8 cellular contexts compared by ENCODE assay signal in genomic region chr3:44712455-44713075, GRCh38. TPM values are rescaled to one million over a fixed set of nuclear protein-coding genes. Genes with fewer than 3 reads are reported as not detected.
DNase-seq lines count a peak whose midpoint lies in the region; ATAC-seq and TF ChIP-seq lines count a peak whose summit lies in the region.

Gene ZNF502 (plus strand): TSS chr3:44712660. CDS start chr3:44720262, 7,602 bp downstream.

- H3K27me3 ChIP-seq in NT2/D1 (ENCODE audit: insufficient read depth, insufficient read length): no peaks in the 10 kb centered on the region
- H3K27me3 ChIP-seq in naive thymus-derived CD4-positive, alpha-beta T cell (ENCODE audit: control insufficient read depth in 2 of 2, insufficient read depth in 2 of 2, low read length in 2 of 2): no peaks in the 10 kb centered on the region

- peak within 1 kb of the TSS; percentile 85 for H3K4me3 ChIP-seq in NT2/D1 (ENCODE audit: insufficient read length, low read depth)
- peak within 1 kb of the TSS; percentile 65 for H3K4me3 ChIP-seq in naive thymus-derived CD4-positive, alpha-beta T cell (ENCODE audit: low read length)

- H3K27ac ChIP-seq in naive thymus-derived CD4-positive, alpha-beta T cell (ENCODE audit: low read depth, low read length): peak within 1 kb of the TSS; percentile 44

- peaks cover 18 to 55% (median 33%) of the 10 kb centered on the region in 5 donors for H3K36me3 Mint-ChIP-seq in naive thymus-derived CD4-positive, alpha-beta T cell
- peaks cover 11% of the 10 kb centered on the region for H3K36me3 Mint-ChIP-seq in stimulated activated effector memory CD8-positive, alpha-beta T cell treated with anti-CD3 and anti-CD28 coated beads, Interleukin-12 subunit alpha, Interleukin-12 subunit beta, amount 100 ng/mL, for 72 hours
- no peaks in the 10 kb centered on the region for H3K36me3 Mint-ChIP-seq in mesothelial cell of epicardium

- ATAC-seq in naive thymus-derived CD4-positive, alpha-beta T cell: peak; percentile 81
- ATAC-seq in stimulated activated effector memory CD8-positive, alpha-beta T cell treated with anti-CD3 and anti-CD28 coated beads, Interleukin-12 subunit alpha, Interleukin-12 subunit beta, amount 100 ng/mL, for 72 hours: peak; percentile 91
- ATAC-seq in HG02623 (IDR thresholded peaks at IDR 0.05; ENCODE audit: unreplicated experiment): no peak

- TF ChIP-seq CTCF in GM20000 (IDR thresholded peaks at IDR 0.05; ENCODE audit: extremely low read depth, missing control alignments): no peak
- TF ChIP-seq CTCF in mesothelial cell of epicardium (IDR thresholded peaks at IDR 0.05; ENCODE audit: unreplicated experiment): no peak

- CTCF ChIA-PET in naive thymus-derived CD4-positive, alpha-beta T cell (lab: Charles Lee): interaction anchor here (0.7 kb wide), 1 partner anchor 13 kb away, joined by 3 read pairs; no protein-coding TSS in a partner anchor

- peak; percentile 47 for DNase-seq in GM20000 (ENCODE audit: low spot score)
- DNase-seq in NT2/D1 (ENCODE audit: low read depth, low spot score): peak; percentile 86
- peak; percentile 85 for DNase-seq in activated effector memory CD4-positive, alpha-beta T cell treated with anti-CD3 and anti-CD28 coated beads, Interleukin-2, amount 50 U/mL, for 16 hours
- DNase-seq in fibroblast of peridontal ligament (ENCODE audit: extremely low read depth): peak; percentile 91
- DNase-seq in naive thymus-derived CD4-positive, alpha-beta T cell: peak; percentile 20 to 60 (median 33)
- peak; percentile 31 to 59 for DNase-seq in stimulated activated effector memory CD8-positive, alpha-beta T cell treated with anti-CD3 and anti-CD28 coated beads, Interleukin-12 subunit alpha, Interleukin-12 subunit beta, amount 100 ng/mL, for 72 hours (ENCODE audit: low spot score in 2 of 2)
- no peak for DNase-seq in mesothelial cell of epicardium (ENCODE audit: low spot score in 2 of 2, unreplicated experiment in 2 of 2)

- H3K27me3 Mint-ChIP-seq in naive thymus-derived CD4-positive, alpha-beta T cell: peaks cover 0 to 35% (median 16%) of the 10 kb centered on the region in 5 donors
- H3K27me3 Mint-ChIP-seq in mesothelial cell of epicardium (ENCODE audit: low read depth): peaks cover 2% of the 10 kb centered on the region

- H3K36me3 ChIP-seq in NT2/D1 (ENCODE audit: insufficient read depth, insufficient read length, low read length): peaks cover 8% of the 10 kb centered on the region
- peaks cover 0 to 6% (median 0%) of the 10 kb centered on the region in 3 experiments for H3K36me3 ChIP-seq in naive thymus-derived CD4-positive, alpha-beta T cell (ENCODE audit: control insufficient read depth in 2 of 3, insufficient read depth in 3 of 3, low read length in 3 of 3)

- H3K4me1 ChIP-seq in NT2/D1 (ENCODE audit: insufficient read depth, insufficient read length): no peaks in the 10 kb centered on the region
- no peaks in the 10 kb centered on the region for H3K4me1 ChIP-seq in naive thymus-derived CD4-positive, alpha-beta T cell (ENCODE audit: control insufficient read depth in 2 of 2, insufficient read depth in 2 of 2, low read length in 2 of 2)

- peaks cover 55% of the 10 kb centered on the region for H3K9me3 ChIP-seq in NT2/D1 (ENCODE audit: insufficient read depth, low read length)
- peaks cover 0 to 27% (median 8%) of the 10 kb centered on the region in 3 experiments for H3K9me3 ChIP-seq in naive thymus-derived CD4-positive, alpha-beta T cell (ENCODE audit: control insufficient read depth in 2 of 3, low read length in 3 of 3)

- intact Hi-C loops in naive thymus-derived CD4-positive, alpha-beta T cell (cut with micrococcal nuclease): loop anchor here in 1 of 2 donors (1.0 to 5.0 kb wide), 4 partner anchors 17 to 235 kb away; partner anchors contain the start of genes KIAA1143, KIF15, ZNF445 and ZNF501

- POLR2A ChIA-PET in naive thymus-derived CD4-positive, alpha-beta T cell (lab: Charles Lee): interaction anchor here (1.0 kb wide), 1 partner anchor 48 kb away, joined by 3 read pairs; no protein-coding TSS in a partner anchor

- peak within 1 kb of the TSS; percentile 85 for H3K9ac ChIP-seq in NT2/D1 (ENCODE audit: insufficient read length, low read depth)

- H3K4me3 Mint-ChIP-seq in naive thymus-derived CD4-positive, alpha-beta T cell: peak within 1 kb of the TSS; percentile 49 to 96 (median 91)
- peak within 1 kb of the TSS; percentile 93 for H3K4me3 Mint-ChIP-seq in stimulated activated effector memory CD8-positive, alpha-beta T cell treated with anti-CD3 and anti-CD28 coated beads, Interleukin-12 subunit alpha, Interleukin-12 subunit beta, amount 100 ng/mL, for 72 hours
- no peak within 1 kb of the TSS for H3K4me3 Mint-ChIP-seq in mesothelial cell of epicardium

- H3K4me1 Mint-ChIP-seq in naive thymus-derived CD4-positive, alpha-beta T cell: peaks cover 4 to 25% (median 16%) of the 10 kb centered on the region in 7 donors
- peaks cover 15% of the 10 kb centered on the region for H3K4me1 Mint-ChIP-seq in stimulated activated effector memory CD8-positive, alpha-beta T cell treated with anti-CD3 and anti-CD28 coated beads, Interleukin-12 subunit alpha, Interleukin-12 subunit beta, amount 100 ng/mL, for 72 hours
- H3K4me1 Mint-ChIP-seq in mesothelial cell of epicardium: no peaks in the 10 kb centered on the region

- H3K27ac Mint-ChIP-seq in naive thymus-derived CD4-positive, alpha-beta T cell: peak within 1 kb of the TSS; percentile 4 to 85 (median 75)
- peak within 1 kb of the TSS; percentile 88 for H3K27ac Mint-ChIP-seq in stimulated activated effector memory CD8-positive, alpha-beta T cell treated with anti-CD3 and anti-CD28 coated beads, Interleukin-12 subunit alpha, Interleukin-12 subunit beta, amount 100 ng/mL, for 72 hours
- H3K27ac Mint-ChIP-seq in mesothelial cell of epicardium: no peak within 1 kb of the TSS

- peaks cover 15 to 98% (median 61%) of the 10 kb centered on the region in 11 donors for H3K9me3 Mint-ChIP-seq in naive thymus-derived CD4-positive, alpha-beta T cell
- H3K9me3 Mint-ChIP-seq in stimulated activated effector memory CD8-positive, alpha-beta T cell treated with anti-CD3 and anti-CD28 coated beads, Interleukin-12 subunit alpha, Interleukin-12 subunit beta, amount 100 ng/mL, for 72 hours: peaks cover 16% of the 10 kb centered on the region
- peaks cover 51% of the 10 kb centered on the region for H3K9me3 Mint-ChIP-seq in mesothelial cell of epicardium

RNA-seq across cellular contexts. Expression of gene ZNF502, which starts in this region (rescaled TPM):
- total RNA-seq in naive thymus-derived CD4-positive, alpha-beta T cell: 1 to 10 TPM; 1.1 to 6.1 (median 4.1) TPM
- polyA plus RNA-seq in naive thymus-derived CD4-positive, alpha-beta T cell: 1 to 10 TPM; 5.0 to 5.9 TPM
- total RNA-seq in mesothelial cell of epicardium: not detected in 3 replicates

Comparison
In these comparisons a context has a peak if more than half of its experiments do, and no peak if none do; other contexts are left out.
1. DNase-seq: peak in GM20000 (single experiment), NT2/D1 (single experiment), activated effector memory CD4-positive, alpha-beta T cell treated with anti-CD3 and anti-CD28 coated beads, Interleukin-2, amount 50 U/mL, for 16 hours (single experiment), fibroblast of peridontal ligament (single experiment), naive thymus-derived CD4-positive, alpha-beta T cell (9 of 9) and stimulated activated effector memory CD8-positive, alpha-beta T cell treated with anti-CD3 and anti-CD28 coated beads, Interleukin-12 subunit alpha, Interleukin-12 subunit beta, amount 100 ng/mL, for 72 hours (2 of 2); none in mesothelial cell of epicardium (0 of 2).